ENCODE assay signal across 12 cellular contexts in the genomic region with DNA sequence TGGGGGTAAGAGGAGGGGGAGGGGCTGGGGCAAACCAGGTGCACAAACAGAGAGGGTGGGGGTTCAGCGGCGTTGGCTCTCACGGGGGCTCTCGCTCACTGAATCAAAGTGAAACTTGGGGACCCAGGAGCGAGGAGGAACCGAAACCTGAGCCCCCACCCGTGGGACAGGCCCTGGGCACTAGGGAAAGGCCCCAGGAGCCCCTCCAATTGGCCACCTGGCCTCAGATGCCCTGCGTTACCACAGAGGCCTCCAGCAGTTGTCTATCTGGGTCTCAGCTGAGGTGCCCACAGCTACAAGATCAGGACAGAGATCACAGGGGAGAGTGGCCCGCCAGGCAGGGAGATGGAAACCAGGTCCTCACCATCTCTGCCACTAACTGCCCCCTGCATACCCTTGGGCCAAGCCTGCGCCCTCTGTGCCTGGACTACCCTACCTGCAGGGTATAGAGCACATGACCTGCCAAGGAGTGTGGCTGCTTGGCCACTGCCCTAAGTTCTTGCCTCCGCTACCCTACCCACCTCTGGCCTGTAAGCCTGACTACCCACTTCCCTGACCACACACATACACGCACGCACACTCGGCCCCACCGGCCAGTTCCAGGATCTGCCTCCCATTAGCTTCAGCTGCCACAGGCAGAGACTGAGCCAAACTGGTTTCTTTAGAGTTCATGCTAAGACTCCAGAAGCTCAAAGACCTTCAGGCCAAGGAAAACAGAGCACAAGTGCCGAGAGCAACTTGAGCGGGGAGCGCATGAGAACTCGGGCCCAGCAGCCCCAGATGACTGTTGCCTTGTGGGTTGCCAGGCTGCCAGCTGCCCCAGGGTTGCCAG. TPM values are rescaled to one million over a fixed set of nuclear protein-coding genes. Genes with fewer than 3 reads are reported as not detected.
DNase-seq lines count a peak whose midpoint lies in the region; ATAC-seq and TF ChIP-seq lines count a peak whose summit lies in the region.
"Had no signal": no experiment of that assay in that cellular context is flagged by ENCODE, and none has a peak within 500 bp of the region (broad histone marks: within the 10 kb centered on the region; RNA-seq: fewer than 3 reads in every experiment).

No MANE protein-coding gene starts in this region.

- no peak for TF ChIP-seq CTCF in GM12865 (IDR thresholded peaks at IDR 0.05; ENCODE audit: insufficient read depth, low read depth, low read length, missing control alignments)

- ATAC-seq in GM19372 (IDR thresholded peaks at IDR 0.05; ENCODE audit: low read depth, unreplicated experiment) (peak; percentile 49), HG02938 (IDR thresholded peaks at IDR 0.05; ENCODE audit: unreplicated experiment) (peak; percentile 47)

- no peak overlapping the region for H3K4me3 Mint-ChIP-seq in activated T-helper 1 cell treated with anti-CD3 and anti-CD28 coated beads, Interleukin-12 subunit alpha, Interleukin-12 subunit beta, Interleukin-2, Interleukin-4 antibody, amounts not matched to agents 30 ng/mL and 10 ng/mL and 1 ng/mL, durations not matched to agents 14 hours and 24 hours and 36 hours
- H3K4me3 Mint-ChIP-seq: CD4-positive, alpha-beta memory T cell; T-helper 2 cell treated with Interferon-gamma antibody and Interleukin-4, amounts not matched to agents 5 μg/mL and 100 μg/mL, for 36 hours had no signal

- H3K27ac Mint-ChIP-seq in activated T-helper 1 cell treated with anti-CD3 and anti-CD28 coated beads, Interleukin-12 subunit alpha, Interleukin-12 subunit beta, Interleukin-2, Interleukin-4 antibody, amounts not matched to agents 30 ng/mL and 10 ng/mL and 1 ng/mL, durations not matched to agents 14 hours and 24 hours and 36 hours = no peak overlapping the region
- H3K27ac Mint-ChIP-seq: CD4-positive, alpha-beta memory T cell; T-helper 2 cell treated with Interferon-gamma antibody and Interleukin-4, amounts not matched to agents 5 μg/mL and 100 μg/mL, for 36 hours had no signal

- peak; percentile 94 for DNase-seq in GM12865 (ENCODE audit: low read depth)
- DNase-seq in RPMI8226 = peak; percentile 69
- DNase-seq in iPS-NIHi11 (ENCODE audit: low spot score) = no peak
- DNase-seq in activated T-helper 1 cell treated with anti-CD3 and anti-CD28 coated beads, Interleukin-12 subunit alpha, Interleukin-12 subunit beta, Interleukin-2, Interleukin-4 antibody, amounts not matched to agents 30 ng/mL and 10 ng/mL and 1 ng/mL, durations not matched to agents 14 hours and 24 hours and 36 hours (ENCODE audit: low spot score) = no peak
- DNase-seq in activated gamma-delta T cell (lab: John Stamatoyannopoulos, UW) = no peak
- no peak for DNase-seq in NCI-H226
- DNase-seq: CD4-positive, alpha-beta memory T cell had no signal

- no peaks in the 10 kb centered on the region for H3K36me3 Mint-ChIP-seq in activated T-helper 1 cell treated with anti-CD3 and anti-CD28 coated beads, Interleukin-12 subunit alpha, Interleukin-12 subunit beta, Interleukin-2, Interleukin-4 antibody, amounts not matched to agents 30 ng/mL and 10 ng/mL and 1 ng/mL, durations not matched to agents 14 hours and 24 hours and 36 hours (ENCODE audit: low read depth)

- H3K4me3 ChIP-seq in GM12865 (ENCODE audit: low read depth, low read length) = peak overlapping the region; percentile 58

- no peaks in the 10 kb centered on the region for H3K4me1 Mint-ChIP-seq in activated T-helper 1 cell treated with anti-CD3 and anti-CD28 coated beads, Interleukin-12 subunit alpha, Interleukin-12 subunit beta, Interleukin-2, Interleukin-4 antibody, amounts not matched to agents 30 ng/mL and 10 ng/mL and 1 ng/mL, durations not matched to agents 14 hours and 24 hours and 36 hours (ENCODE audit: low read depth)

- intact Hi-C loops in activated T-helper 1 cell treated with anti-CD3 and anti-CD28 coated beads, Interleukin-12 subunit alpha, Interleukin-12 subunit beta, Interleukin-2, Interleukin-4 antibody, amounts not matched to agents 30 ng/mL and 10 ng/mL and 1 ng/mL, durations not matched to agents 14 hours and 24 hours and 36 hours (cut with micrococcal nuclease) = loop anchor here (5.0 kb wide), 1 partner anchor 362 kb away; no protein-coding TSS in a partner anchor

- peaks cover 20% of the 10 kb centered on the region for H3K9me3 Mint-ChIP-seq in activated T-helper 1 cell treated with anti-CD3 and anti-CD28 coated beads, Interleukin-12 subunit alpha, Interleukin-12 subunit beta, Interleukin-2, Interleukin-4 antibody, amounts not matched to agents 30 ng/mL and 10 ng/mL and 1 ng/mL, durations not matched to agents 14 hours and 24 hours and 36 hours

- peaks cover 22% of the 10 kb centered on the region for H3K27me3 Mint-ChIP-seq in activated T-helper 1 cell treated with anti-CD3 and anti-CD28 coated beads, Interleukin-12 subunit alpha, Interleukin-12 subunit beta, Interleukin-2, Interleukin-4 antibody, amounts not matched to agents 30 ng/mL and 10 ng/mL and 1 ng/mL, durations not matched to agents 14 hours and 24 hours and 36 hours (ENCODE audit: insufficient read depth)

RNA-seq across cellular contexts. Expression of a gene that starts 39.9 kb away (rescaled TPM):
- total RNA-seq in activated T-helper 1 cell treated with anti-CD3 and anti-CD28 coated beads, Interleukin-12 subunit alpha, Interleukin-12 subunit beta, Interleukin-2, Interleukin-4 antibody, amounts not matched to agents 30 ng/mL and 10 ng/mL and 1 ng/mL, durations not matched to agents 14 hours and 24 hours and 36 hours = 0.32 and 0.39 TPM in 2 replicates
- total RNA-seq: CD4-positive, alpha-beta memory T cell; kidney epithelial cell; pulmonary artery endothelial cell had no signal

Comparison
In these comparisons a context has a peak if more than half of its experiments do, and no peak if none do; other contexts are left out.
1. DNase-seq: peak in GM12865 (single experiment) and RPMI8226 (single experiment); none in iPS-NIHi11 (single experiment), activated T-helper 1 cell treated with anti-CD3 and anti-CD28 coated beads, Interleukin-12 subunit alpha, Interleukin-12 subunit beta, Interleukin-2, Interleukin-4 antibody, amounts not matched to agents 30 ng/mL and 10 ng/mL and 1 ng/mL, durations not matched to agents 14 hours and 24 hours and 36 hours (single experiment), activated gamma-delta T cell (single experiment) and NCI-H226 (single experiment).